21 cellular contexts compared by ENCODE assay signal in the genomic region with DNA sequence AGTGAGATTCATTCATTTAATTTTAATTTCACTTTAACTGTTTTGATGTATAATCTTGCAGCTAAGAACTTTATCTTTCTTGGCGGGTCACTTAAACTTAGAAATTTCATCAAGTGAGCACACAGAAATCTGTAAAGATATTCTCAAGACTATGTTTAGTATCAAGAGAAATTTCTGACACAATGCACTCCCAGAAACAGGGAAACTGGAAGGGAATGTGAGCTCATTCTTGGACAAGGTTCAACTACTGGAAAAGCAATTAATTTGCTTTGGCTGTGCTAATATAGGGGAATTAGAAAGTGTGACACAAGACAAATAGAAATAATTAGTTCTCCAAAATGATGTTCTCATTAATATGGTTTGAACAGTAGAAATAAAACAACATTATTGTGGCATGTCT.
"Had no signal": no experiment of that assay in that cellular context is flagged by ENCODE, and none has a peak within 500 bp of the region (broad histone marks: within the 10 kb centered on the region; RNA-seq: fewer than 3 reads in every experiment).

No MANE protein-coding gene starts in this region.

- H3K36me3 ChIP-seq: colonic mucosa, neutrophil, ovary, prostate gland, upper lobe of left lung had no signal

- H3K4me1 Mint-ChIP-seq: activated CD8-positive, alpha-beta memory T cell treated with anti-CD3 and anti-CD28 coated beads, Interleukin-2, amount 10 ng/mL, durations not matched to agents 7 days and 5 days; central memory CD8-positive, alpha-beta T cell; endodermal cell; memory B cell had no signal

- H3K4me3 Mint-ChIP-seq: activated CD4-positive, alpha-beta T cell treated with anti-CD3 and anti-CD28 coated beads, Interleukin-2, amount 10 ng/mL, durations not matched to agents 7 days and 5 days; activated CD8-positive, alpha-beta memory T cell treated with anti-CD3 and anti-CD28 coated beads, Interleukin-2, amount 10 ng/mL, durations not matched to agents 7 days and 5 days; activated CD8-positive, alpha-beta T cell treated with anti-CD3 and anti-CD28 coated beads for 36 hours; activated naive CD8-positive, alpha-beta T cell treated with anti-CD3 and anti-CD28 coated beads, Interleukin-2, amount 50 U/mL, for 24 hours; activated T-helper 1 cell treated with anti-CD3 and anti-CD28 coated beads, Interleukin-12 subunit alpha, Interleukin-12 subunit beta, Interleukin-2, Interleukin-4 antibody, amounts not matched to agents 30 ng/mL and 10 ng/mL and 1 ng/mL, durations not matched to agents 14 hours and 24 hours and 36 hours; central memory CD8-positive, alpha-beta T cell; endodermal cell; memory B cell; natural killer cell treated with Interleukin-12 subunit alpha and Interleukin-12 subunit beta and Interleukin-15 and Interleukin-18, amount 100 ng/mL, for 72 hours had no signal

- H3K9me3 ChIP-seq: colonic mucosa, neutrophil, ovary, prostate gland, upper lobe of left lung had no signal

- H3K9me3 Mint-ChIP-seq: activated CD4-positive, alpha-beta T cell treated with anti-CD3 and anti-CD28 coated beads, Interleukin-2, amount 10 ng/mL, durations not matched to agents 7 days and 5 days; activated CD8-positive, alpha-beta T cell treated with anti-CD3 and anti-CD28 coated beads for 36 hours; activated naive CD8-positive, alpha-beta T cell treated with anti-CD3 and anti-CD28 coated beads, Interleukin-2, amount 50 U/mL, for 24 hours; activated T-helper 1 cell treated with anti-CD3 and anti-CD28 coated beads, Interleukin-12 subunit alpha, Interleukin-12 subunit beta, Interleukin-2, Interleukin-4 antibody, amounts not matched to agents 30 ng/mL and 10 ng/mL and 1 ng/mL, durations not matched to agents 14 hours and 24 hours and 36 hours; endodermal cell; natural killer cell treated with Interleukin-12 subunit alpha and Interleukin-12 subunit beta and Interleukin-15 and Interleukin-18, amount 100 ng/mL, for 72 hours had no signal

- ATAC-seq: activated CD8-positive, alpha-beta memory T cell treated with anti-CD3 and anti-CD28 coated beads, Interleukin-2, amount 10 ng/mL, durations not matched to agents 7 days and 5 days; activated CD8-positive, alpha-beta T cell treated with anti-CD3 and anti-CD28 coated beads for 36 hours; activated naive CD8-positive, alpha-beta T cell treated with anti-CD3 and anti-CD28 coated beads, Interleukin-2, amount 50 U/mL, for 24 hours; foreskin keratinocyte; natural killer cell treated with Interleukin-12 subunit alpha and Interleukin-12 subunit beta and Interleukin-15 and Interleukin-18, amount 100 ng/mL, for 72 hours; right cardiac atrium had no signal

- H3K27ac ChIP-seq: colonic mucosa, foreskin keratinocyte, neutrophil, ovary, prostate gland, upper lobe of left lung had no signal

- H3K27ac Mint-ChIP-seq: activated CD4-positive, alpha-beta T cell treated with anti-CD3 and anti-CD28 coated beads, Interleukin-2, amount 10 ng/mL, durations not matched to agents 7 days and 5 days; activated CD8-positive, alpha-beta memory T cell treated with anti-CD3 and anti-CD28 coated beads, Interleukin-2, amount 10 ng/mL, durations not matched to agents 7 days and 5 days; activated CD8-positive, alpha-beta T cell treated with anti-CD3 and anti-CD28 coated beads for 36 hours; activated naive CD8-positive, alpha-beta T cell treated with anti-CD3 and anti-CD28 coated beads, Interleukin-2, amount 50 U/mL, for 24 hours; activated T-helper 1 cell treated with anti-CD3 and anti-CD28 coated beads, Interleukin-12 subunit alpha, Interleukin-12 subunit beta, Interleukin-2, Interleukin-4 antibody, amounts not matched to agents 30 ng/mL and 10 ng/mL and 1 ng/mL, durations not matched to agents 14 hours and 24 hours and 36 hours; endodermal cell; memory B cell; natural killer cell treated with Interleukin-12 subunit alpha and Interleukin-12 subunit beta and Interleukin-15 and Interleukin-18, amount 100 ng/mL, for 72 hours had no signal

- H3K27me3 Mint-ChIP-seq: activated CD4-positive, alpha-beta T cell treated with anti-CD3 and anti-CD28 coated beads, Interleukin-2, amount 10 ng/mL, durations not matched to agents 7 days and 5 days; activated CD8-positive, alpha-beta memory T cell treated with anti-CD3 and anti-CD28 coated beads, Interleukin-2, amount 10 ng/mL, durations not matched to agents 7 days and 5 days; activated CD8-positive, alpha-beta T cell treated with anti-CD3 and anti-CD28 coated beads for 36 hours; activated naive CD8-positive, alpha-beta T cell treated with anti-CD3 and anti-CD28 coated beads, Interleukin-2, amount 50 U/mL, for 24 hours; central memory CD8-positive, alpha-beta T cell; memory B cell; natural killer cell treated with Interleukin-12 subunit alpha and Interleukin-12 subunit beta and Interleukin-15 and Interleukin-18, amount 100 ng/mL, for 72 hours had no signal

- H3K36me3 Mint-ChIP-seq: activated CD8-positive, alpha-beta memory T cell treated with anti-CD3 and anti-CD28 coated beads, Interleukin-2, amount 10 ng/mL, durations not matched to agents 7 days and 5 days; memory B cell; natural killer cell treated with Interleukin-12 subunit alpha and Interleukin-12 subunit beta and Interleukin-15 and Interleukin-18, amount 100 ng/mL, for 72 hours had no signal

- DNase-seq: activated CD4-positive, alpha-beta T cell treated with anti-CD3 and anti-CD28 coated beads, Interleukin-2, amount 10 ng/mL, durations not matched to agents 7 days and 5 days; activated CD8-positive, alpha-beta memory T cell treated with anti-CD3 and anti-CD28 coated beads, Interleukin-2, amount 10 ng/mL, durations not matched to agents 7 days and 5 days; activated CD8-positive, alpha-beta T cell treated with anti-CD3 and anti-CD28 coated beads for 36 hours; activated gamma-delta T cell; activated naive CD4-positive, alpha-beta T cell treated with anti-CD3 and anti-CD28 coated beads, Interleukin-2, amount 50 U/mL, for 16 hours; activated naive CD8-positive, alpha-beta T cell treated with anti-CD3 and anti-CD28 coated beads, Interleukin-2, amount 50 U/mL, for 24 hours; aorta; colonic mucosa; endodermal cell; foreskin keratinocyte; ovary; right cardiac atrium; stimulated activated CD4-positive, alpha-beta T cell treated with anti-CD3 and anti-CD28 coated beads, Interleukin-4, amount 100 ng/mL, for 24 hours; stimulated activated naive CD4-positive, alpha-beta T cell treated with Interleukin-2 at 50 U/mL for 16 hours; upper lobe of left lung had no signal

- H3K4me1 ChIP-seq: colonic mucosa, foreskin keratinocyte, prostate gland had no signal

- H3K27me3 ChIP-seq: colonic mucosa, foreskin keratinocyte, neutrophil, ovary, upper lobe of left lung had no signal

- H3K4me3 ChIP-seq: colonic mucosa, ovary, prostate gland, upper lobe of left lung had no signal
